ENCODE assay signal across 14 cellular contexts in the genomic region with DNA sequence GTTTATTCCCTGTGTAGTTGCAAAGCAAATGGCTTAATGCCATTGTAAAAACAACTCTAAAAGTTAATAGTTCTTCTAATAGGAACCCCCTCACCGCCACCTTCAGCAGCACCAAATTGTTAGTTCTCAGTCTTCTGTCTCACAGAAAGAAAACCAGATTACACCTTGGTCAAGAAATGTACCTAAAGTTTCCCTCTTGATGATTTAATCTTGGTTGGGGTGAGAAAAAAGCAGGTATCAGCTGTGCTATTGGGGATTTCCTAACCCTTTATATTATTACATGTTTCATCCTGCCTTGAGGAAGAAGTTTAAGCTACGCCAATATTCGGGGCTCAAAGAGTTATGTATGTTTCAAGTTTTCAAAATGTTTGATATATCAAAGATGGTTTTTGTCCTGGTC. TPM values are rescaled to one million over a fixed set of nuclear protein-coding genes. Genes with fewer than 3 reads are reported as not detected.
A peak's percentile ranks its signal among the peaks of the same experiment; 100 is the strongest.
DNase-seq lines count a peak whose midpoint lies in the region; ATAC-seq and TF ChIP-seq lines count a peak whose summit lies in the region.
"Had no signal": no experiment of that assay in that cellular context is flagged by ENCODE, and none has a peak within 500 bp of the region (broad histone marks: within the 10 kb centered on the region; RNA-seq: fewer than 3 reads in every experiment).

No MANE protein-coding gene starts in this region.

- H2AFZ ChIP-seq in hepatocyte: no peak overlapping the region
- H2AFZ ChIP-seq: GM23248 had no signal

- in situ Hi-C loops in GM13977 (cut with MboI; ENCODE audit: low pct_unique_long_range_greater_than_20kb, low sequenced_read_pairs, unreplicated experiment): no loop called here

- H3K27ac ChIP-seq in hepatocyte: peak overlapping the region; percentile 22
- H3K27ac ChIP-seq: GM23248 had no signal

- ATAC-seq in GM18868 (IDR thresholded peaks at IDR 0.05; ENCODE audit: unreplicated experiment): peak; percentile 55
- peak; percentile 21 for ATAC-seq in activated T-helper 17 cell treated with anti-CD3 and anti-CD28 coated beads, Interleukin-2, amount 50 U/mL, for 72 hours (replicated peaks)
- ATAC-seq: HCT116 had no signal

- H3K4me1 ChIP-seq in hepatocyte (ENCODE audit: insufficient read depth): peaks cover 8% of the 10 kb centered on the region
- H3K4me1 ChIP-seq: BE2C had no signal

- H3K4me3 Mint-ChIP-seq in activated T-helper 17 cell treated with anti-CD3 and anti-CD28 coated beads, Interleukin-2, amount 50 U/mL, for 72 hours: no peak overlapping the region

- H3K36me3 Mint-ChIP-seq in activated T-helper 17 cell treated with anti-CD3 and anti-CD28 coated beads, Interleukin-2, amount 50 U/mL, for 72 hours (ENCODE audit: low read depth): no peaks in the 10 kb centered on the region

- peaks cover 36% of the 10 kb centered on the region for H3K27me3 Mint-ChIP-seq in activated T-helper 17 cell treated with anti-CD3 and anti-CD28 coated beads, Interleukin-2, amount 50 U/mL, for 72 hours

- H3K27ac Mint-ChIP-seq in activated T-helper 17 cell treated with anti-CD3 and anti-CD28 coated beads, Interleukin-2, amount 50 U/mL, for 72 hours: no peak overlapping the region

- no peaks in the 10 kb centered on the region for H3K9me3 ChIP-seq in hepatocyte (ENCODE audit: low read depth)
- H3K9me3 ChIP-seq: BE2C had no signal

- no peaks in the 10 kb centered on the region for H4K20me1 ChIP-seq in hepatocyte (ENCODE audit: insufficient read depth, poor library complexity, severe bottlenecking)

- no peaks in the 10 kb centered on the region for H3K4me1 Mint-ChIP-seq in activated T-helper 17 cell treated with anti-CD3 and anti-CD28 coated beads, Interleukin-2, amount 50 U/mL, for 72 hours

- no peak overlapping the region for H3K4me3 ChIP-seq in hepatocyte
- H3K4me3 ChIP-seq in foreskin fibroblast (ENCODE audit: low read depth in 1 of 2, low read length in 2 of 2): no peak overlapping the region
- H3K4me3 ChIP-seq: GM23248 had no signal

- no peaks in the 10 kb centered on the region for H3K9me3 Mint-ChIP-seq in activated T-helper 17 cell treated with anti-CD3 and anti-CD28 coated beads, Interleukin-2, amount 50 U/mL, for 72 hours

- H3K4me2 ChIP-seq in hepatocyte: no peak overlapping the region

- no peaks in the 10 kb centered on the region for H3K27me3 ChIP-seq in hepatocyte
- H3K27me3 ChIP-seq: BE2C had no signal

- 82% methylated on average over 3 of the region's 3 CpGs for WGBS in hepatocyte (ENCODE audit: low lambda C conversion rate, missing lambda C conversion rate)

- DNase-seq in GM13977 (ENCODE audit: low spot score) (peak; percentile 27), hepatocyte (ENCODE audit: low spot score) (no peak), hippocampal formation (lab: John Stamatoyannopoulos, UW) (no peak), HUDEP-2 (lab: John Stamatoyannopoulos, UW; ENCODE audit: unreplicated experiment in 76 of 76) (no peak), foreskin fibroblast (no peak)
- DNase-seq: BE2C, NCI-H146, NCI-H2107, NCI-H526 treated with DMSO at 0.1 percent for 48 hours, OCI-M1 had no signal

- no peaks in the 10 kb centered on the region for H3K9me2 ChIP-seq in hepatocyte (replicated peaks; ENCODE audit: insufficient read depth)

- no peaks in the 10 kb centered on the region for H3K79me2 ChIP-seq in hepatocyte

- H3K36me3 ChIP-seq in hepatocyte (replicated peaks; ENCODE audit: insufficient read depth, low read depth): no peaks in the 10 kb centered on the region
- H3K36me3 ChIP-seq: BE2C had no signal

- TF ChIP-seq CTCF in GM13977 (IDR thresholded peaks at IDR 0.05; ENCODE audit: extremely low read depth, insufficient read depth, missing control alignments) (no peak), hepatocyte (IDR thresholded peaks at IDR 0.05; ENCODE audit: poor library complexity) (no peak), foreskin fibroblast (IDR thresholded peaks at IDR 0.05; ENCODE audit: low read depth, low read length) (no peak)

RNA-seq across cellular contexts. Expression of a gene that starts 17.0 kb away (rescaled TPM):
- total RNA-seq in activated T-helper 17 cell treated with anti-CD3 and anti-CD28 coated beads, Interleukin-2, amount 50 U/mL, for 72 hours: 10 to 100 TPM; 10.0 to 10.6 TPM
- 4.5 and 7.5 TPM in 2 replicates for total RNA-seq in hepatocyte
- 0.99 and 3.1 TPM in 2 replicates for polyA plus RNA-seq in hepatocyte

RNA-seq across cellular contexts. Expression of a gene that starts 23.8 kb away (rescaled TPM):
- total RNA-seq in activated T-helper 17 cell treated with anti-CD3 and anti-CD28 coated beads, Interleukin-2, amount 50 U/mL, for 72 hours: 10 to 100 TPM; 38.3 to 58.5 TPM
- 50.3 and 55.4 TPM in 2 replicates for total RNA-seq in hepatocyte
- 95.3 and 96.9 TPM in 2 replicates for polyA plus RNA-seq in hepatocyte
